19 cellular contexts compared by ENCODE assay signal in the genomic region with DNA sequence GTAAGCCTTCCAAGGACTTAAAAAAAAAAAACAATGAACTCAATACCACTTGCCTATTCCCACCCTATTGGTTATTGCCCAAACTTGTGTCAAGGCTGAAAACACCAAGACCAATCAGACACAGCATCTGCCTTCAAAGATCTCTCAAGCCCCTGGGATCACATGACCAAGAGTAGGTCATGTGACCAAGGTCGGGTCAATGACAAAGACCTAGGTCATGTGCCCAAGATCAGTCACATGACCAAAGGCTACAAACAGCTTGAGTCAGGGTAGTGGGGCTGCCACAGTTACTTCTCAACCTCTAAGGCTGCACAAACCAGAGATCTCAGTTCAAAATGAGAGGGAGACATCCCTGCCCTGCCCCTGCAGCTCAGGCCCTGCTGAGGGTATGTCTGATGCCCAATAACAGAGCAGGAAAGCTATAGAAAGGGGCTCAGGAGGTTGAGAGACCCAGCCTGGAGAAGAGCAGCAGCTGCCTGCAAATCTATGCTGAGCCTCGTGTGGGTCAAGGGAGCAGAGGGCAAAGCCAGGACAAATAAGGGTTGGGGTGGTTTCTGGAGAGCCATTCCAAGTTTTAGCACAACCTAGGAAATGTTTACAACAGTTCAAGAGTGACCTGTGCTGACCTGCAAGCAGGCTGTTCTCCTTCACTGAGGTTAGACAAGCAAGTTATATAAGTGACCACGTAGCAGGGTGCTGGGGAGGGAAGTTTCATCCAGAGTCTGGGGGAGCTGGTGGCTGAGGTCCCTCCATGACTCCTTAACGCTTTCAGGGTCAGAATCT. TPM values are rescaled to one million over a fixed set of nuclear protein-coding genes. Genes with fewer than 3 reads are reported as not detected.
DNase-seq lines count a peak whose midpoint lies in the region; ATAC-seq and TF ChIP-seq lines count a peak whose summit lies in the region.
"Had no signal": no experiment of that assay in that cellular context is flagged by ENCODE, and none has a peak within 500 bp of the region (broad histone marks: within the 10 kb centered on the region; RNA-seq: fewer than 3 reads in every experiment).

No MANE protein-coding gene starts in this region.

- H3K36me3 ChIP-seq in left lung (no peaks in the 10 kb centered on the region), right atrium auricular region (no peaks in the 10 kb centered on the region)
- H3K36me3 ChIP-seq: neutrophil had no signal

- peak overlapping the region; percentile 45 for H3K27ac ChIP-seq in angular gyrus (ENCODE audit: low read depth, low read length)
- H3K27ac ChIP-seq in left lung = no peak overlapping the region
- H3K27ac ChIP-seq in right atrium auricular region = no peak overlapping the region
- H3K27ac ChIP-seq: neutrophil had no signal

- intact Hi-C loops in cardiac septum (cut with DNase I) (no loop called here), Right ventricle myocardium superior (cut with DNase I) (no loop called here), left lung (cut with DNase I) (no loop called here)

- no peak for ATAC-seq in Right ventricle myocardium superior (ENCODE audit: poor library complexity)
- peak; percentile 21 for ATAC-seq in left lung
- ATAC-seq: Panc1 had no signal

- H3K9me3 ChIP-seq in left lung = no peaks in the 10 kb centered on the region
- no peaks in the 10 kb centered on the region for H3K9me3 ChIP-seq in right atrium auricular region
- H3K9me3 ChIP-seq: neutrophil had no signal

- H3K4me1 ChIP-seq in left lung (peaks cover 0 to 4% of the 10 kb centered on the region in 2 donors), right atrium auricular region (peaks cover 0 to 13% of the 10 kb centered on the region in 2 donors)

- DNase-seq in cardiac septum (ENCODE audit: low spot score) (peak; percentile 49), Right ventricle myocardium superior (no peak), left lung (no peak), right atrium auricular region (ENCODE audit: low spot score) (no peak), T-helper 9 cell (no peak), GM03348 (ENCODE audit: low spot score) (no peak)
- DNase-seq in stimulated activated naive CD4-positive, alpha-beta T cell (lab: John Stamatoyannopoulos, UW) = no peak
- DNase-seq: activated naive CD4-positive, alpha-beta T cell; COR-L47; MV-4-11; NCI-H2029 treated with DMSO at 0.1 percent for 48 hours; NCI-H69 had no signal

- H3K4me3 ChIP-seq in left lung = no peak overlapping the region
- H3K4me3 ChIP-seq in right atrium auricular region = no peak overlapping the region

- H3K27me3 ChIP-seq in left lung = peaks cover 0 to 28% of the 10 kb centered on the region in 2 donors
- no peaks in the 10 kb centered on the region for H3K27me3 ChIP-seq in right atrium auricular region

- TF ChIP-seq CTCF in left lung (IDR thresholded peaks at IDR 0.05) (no peak), right atrium auricular region (IDR thresholded peaks at IDR 0.05) (no peak)

RNA-seq across cellular contexts. Expression of gene PIMREG, which starts 48.8 kb away (rescaled TPM):
- total RNA-seq in cardiac septum (not detected), Right ventricle myocardium superior (0.59 TPM), left lung (1 to 10 TPM; 1.6 to 4.6 TPM), right atrium auricular region (under 1 TPM in 1 of 2 donors, not detected in 1; 0.93 TPM)

RNA-seq across cellular contexts. Expression of gene AIPL1, which starts 58.2 kb away (rescaled TPM):
- total RNA-seq in cardiac septum = not detected
- not detected for total RNA-seq in Right ventricle myocardium superior
- total RNA-seq in left lung = not detected
- total RNA-seq in right atrium auricular region = not detected
- total RNA-seq: activated CD8-positive, alpha-beta memory T cell treated with anti-CD3 and anti-CD28 coated beads for 36 hours; astrocyte; mesothelial cell of epicardium; subcutaneous adipose tissue had no signal
